In the genomic region with DNA sequence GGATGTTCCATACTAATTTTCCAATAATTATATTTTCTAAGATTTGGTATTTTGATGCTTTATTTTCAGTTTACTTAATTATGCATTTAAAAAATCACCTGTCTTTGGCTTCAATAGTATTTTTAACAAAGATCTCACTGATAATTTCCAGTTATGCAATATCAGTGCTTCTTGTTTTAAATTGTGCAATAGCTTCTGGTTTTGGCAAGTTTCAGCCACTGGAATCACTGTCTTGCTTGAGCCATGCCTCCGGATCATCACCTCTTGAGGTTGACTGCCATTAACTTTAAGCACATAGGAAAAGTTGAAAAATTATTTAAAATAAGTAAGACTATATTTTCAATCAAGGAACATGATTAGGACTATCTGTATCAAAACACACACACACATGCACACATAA, we compare ENCODE assay signal across 23 cellular contexts.
"Had no signal": no experiment of that assay in that cellular context is flagged by ENCODE, and none has a peak within 500 bp of the region (broad histone marks: within the 10 kb centered on the region; RNA-seq: fewer than 3 reads in every experiment).

No MANE protein-coding gene starts in this region.

- H3K27ac Mint-ChIP-seq: dendritic cell treated with granulocyte-macrophage colony-stimulating factor and Interleukin-4, amounts not matched to agents 40 ng/mL and 50 ng/mL, for 4 days; endodermal cell; mesothelial cell of epicardium; nephron progenitor cell; stimulated activated memory B cell treated with anti-CD40 and anti-IgM and Interleukin-4, amounts not matched to agents 10 μg/mL and 1 μg/mL and 100 μg/mL, for 72 hours had no signal

- H3K36me3 Mint-ChIP-seq: mesothelial cell of epicardium; naive B cell; stimulated activated memory B cell treated with anti-CD40 and anti-IgM and Interleukin-4, amounts not matched to agents 10 μg/mL and 1 μg/mL and 100 μg/mL, for 72 hours had no signal

- H3K4me1 Mint-ChIP-seq: mesothelial cell of epicardium; naive B cell; nephron progenitor cell; stimulated activated memory B cell treated with anti-CD40 and anti-IgM and Interleukin-4, amounts not matched to agents 10 μg/mL and 1 μg/mL and 100 μg/mL, for 72 hours had no signal

- DNase-seq: colonic mucosa; effector CD8-positive, alpha-beta T cell; endodermal cell; foreskin keratinocyte; heart left ventricle; kidney; mucosa of descending colon; naive B cell; nephron progenitor cell; nucleus accumbens; posterior cingulate gyrus; psoas muscle; right cardiac atrium; spleen; stimulated activated CD4-positive, alpha-beta T cell treated with anti-CD3 and anti-CD28 coated beads, Interleukin-4, amount 100 ng/mL, for 4 hours; stimulated activated naive CD8-positive, alpha-beta T cell treated with anti-CD3 and anti-CD28 coated beads, Interleukin-15, Interleukin-2, amounts not matched to agents 100 U/mL and 50 U/mL, for 24 hours; substantia nigra; upper lobe of left lung had no signal

- H3K27me3 Mint-ChIP-seq: dendritic cell treated with granulocyte-macrophage colony-stimulating factor and Interleukin-4, amounts not matched to agents 40 ng/mL and 50 ng/mL, for 4 days; naive B cell; stimulated activated memory B cell treated with anti-CD40 and anti-IgM and Interleukin-4, amounts not matched to agents 10 μg/mL and 1 μg/mL and 100 μg/mL, for 72 hours had no signal

- ATAC-seq: foreskin keratinocyte; gastroesophageal sphincter; heart left ventricle; left lobe of liver; mucosa of descending colon; psoas muscle; right cardiac atrium; stimulated activated memory B cell treated with anti-CD40 and anti-IgM and Interleukin-4, amounts not matched to agents 10 μg/mL and 1 μg/mL and 100 μg/mL, for 72 hours; stimulated activated naive CD8-positive, alpha-beta T cell treated with anti-CD3 and anti-CD28 coated beads, Interleukin-15, Interleukin-2, amounts not matched to agents 100 U/mL and 50 U/mL, for 24 hours had no signal

- H3K4me3 Mint-ChIP-seq: dendritic cell treated with granulocyte-macrophage colony-stimulating factor and Interleukin-4, amounts not matched to agents 40 ng/mL and 50 ng/mL, for 4 days; endodermal cell; mesothelial cell of epicardium; naive B cell; nephron progenitor cell; stimulated activated memory B cell treated with anti-CD40 and anti-IgM and Interleukin-4, amounts not matched to agents 10 μg/mL and 1 μg/mL and 100 μg/mL, for 72 hours had no signal

- H3K9me3 Mint-ChIP-seq: stimulated activated memory B cell treated with anti-CD40 and anti-IgM and Interleukin-4, amounts not matched to agents 10 μg/mL and 1 μg/mL and 100 μg/mL, for 72 hours had no signal
